In the genomic region with DNA sequence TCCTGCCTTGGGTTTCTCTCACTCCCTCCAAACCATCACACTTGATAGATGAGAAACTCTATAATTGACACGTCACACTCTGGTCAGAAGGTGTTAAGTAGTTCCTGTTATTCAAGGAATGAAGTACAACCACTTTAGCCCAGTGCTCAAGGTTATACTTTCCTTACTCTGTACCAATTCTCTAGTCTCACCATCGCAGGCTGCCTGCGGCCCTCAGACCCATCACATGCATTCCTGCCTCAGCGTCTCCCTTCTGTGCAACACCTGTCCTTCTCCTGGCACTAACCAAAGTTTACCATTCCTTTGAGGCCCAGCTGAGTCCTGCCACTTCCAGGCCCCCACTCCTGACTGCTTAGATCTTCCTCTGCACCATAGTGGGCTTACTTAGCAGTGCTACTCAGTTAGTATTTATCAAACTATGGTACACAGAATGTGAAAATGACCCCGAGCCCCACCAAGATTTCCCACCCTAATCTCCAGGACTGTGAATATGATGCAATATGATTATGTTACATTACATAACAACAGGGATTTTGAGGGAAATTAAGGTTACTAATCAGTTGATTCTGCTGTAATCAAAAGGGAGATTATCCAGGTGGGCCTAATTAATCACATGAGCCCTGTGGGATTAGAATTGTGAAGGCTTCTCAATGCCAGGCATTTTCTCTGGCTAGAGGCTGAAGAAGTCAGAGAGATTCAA, we compare ENCODE assay signal across 19 cellular contexts. TPM values are rescaled to one million over a fixed set of nuclear protein-coding genes. Genes with fewer than 3 reads are reported as not detected.
DNase-seq lines count a peak whose midpoint lies in the region; ATAC-seq, FAIRE-seq and TF ChIP-seq lines count a peak whose summit lies in the region.
"Had no signal": no experiment of that assay in that cellular context is flagged by ENCODE, and none has a peak within 500 bp of the region (broad histone marks: within the 10 kb centered on the region; RNA-seq: fewer than 3 reads in every experiment).

No MANE protein-coding gene starts in this region.

- no peak for TF ChIP-seq RAD21 in HepG2 (CRISPR knock-in tag; IDR thresholded peaks at IDR 0.05)

- no peaks in the 10 kb centered on the region for H3K27me3 ChIP-seq in HepG2 (ENCODE audit: control insufficient read depth in 1 of 2, insufficient read depth in 2 of 2, low read length in 2 of 2)
- H3K27me3 ChIP-seq in right lobe of liver, result no peaks in the 10 kb centered on the region
- H3K27me3 ChIP-seq in lower lobe of right lung (ENCODE audit: low read depth), result no peaks in the 10 kb centered on the region
- no peaks in the 10 kb centered on the region for H3K27me3 ChIP-seq in upper lobe of left lung

- H3K4me1 ChIP-seq in HepG2 (ENCODE audit: insufficient read depth, low read length), result peaks cover 39% of the 10 kb centered on the region
- peaks cover 0 to 7% (median 0%) of the 10 kb centered on the region in 4 donors for H3K4me1 ChIP-seq in right lobe of liver
- peaks cover 47% of the 10 kb centered on the region for H3K4me1 ChIP-seq in lower lobe of right lung
- peaks cover 15 to 34% (median 24%) of the 10 kb centered on the region in 4 donors for H3K4me1 ChIP-seq in upper lobe of left lung

- no peak for TF ChIP-seq CTCF in HepG2 (CRISPR knock-in tag; IDR thresholded peaks at IDR 0.05)
- TF ChIP-seq CTCF in right lobe of liver (IDR thresholded peaks at IDR 0.05), result no peak
- TF ChIP-seq CTCF in lower lobe of right lung (IDR thresholded peaks at IDR 0.05), result no peak
- no peak for TF ChIP-seq CTCF in upper lobe of left lung (IDR thresholded peaks at IDR 0.05)
- no peak for TF ChIP-seq CTCF in omental fat pad (IDR thresholded peaks at IDR 0.05)

- H3K36me3 ChIP-seq in HepG2 (replicated peaks in 1 of 2; ENCODE audit: control insufficient read depth in 1 of 2, insufficient read depth in 2 of 2, low read length in 2 of 2) (peaks cover 11 to 43% of the 10 kb centered on the region in 2 experiments), right lobe of liver (peaks cover 0 to 42% (median 9%) of the 10 kb centered on the region in 4 donors), lower lobe of right lung (peaks cover 61% of the 10 kb centered on the region), upper lobe of left lung (peaks cover 8 to 60% (median 49%) of the 10 kb centered on the region in 4 donors)

- POLR2A ChIA-PET in HepG2 (lab: Yijun Ruan, JAX), result no interaction called here

- H3K9me3 Mint-ChIP-seq in activated T-helper 17 cell treated with anti-CD3 and anti-CD28 coated beads, Interleukin-2, amount 50 U/mL, for 72 hours, result no peaks in the 10 kb centered on the region

- H3K27ac ChIP-seq in HepG2 (ENCODE audit: extremely low read length, insufficient read depth, low read length) (no peak overlapping the region), right lobe of liver (no peak overlapping the region), lower lobe of right lung (peak overlapping the region; percentile 53), upper lobe of left lung (peak overlapping the region in 3 of 4 donors; percentile 7 to 32 (median 31))
- H3K27ac ChIP-seq: PC-9 had no signal

- peaks cover 12% of the 10 kb centered on the region for H3K79me2 ChIP-seq in HepG2 (ENCODE audit: insufficient read depth, low read length)

- peaks cover 68% of the 10 kb centered on the region for H3K36me3 Mint-ChIP-seq in activated T-helper 17 cell treated with anti-CD3 and anti-CD28 coated beads, Interleukin-2, amount 50 U/mL, for 72 hours (ENCODE audit: low read depth)

- H2AFZ ChIP-seq in HepG2 (ENCODE audit: low read length), result no peak overlapping the region
- H2AFZ ChIP-seq: PC-9 had no signal

- no peak overlapping the region for H3K4me3 Mint-ChIP-seq in activated T-helper 17 cell treated with anti-CD3 and anti-CD28 coated beads, Interleukin-2, amount 50 U/mL, for 72 hours

- no peak for TF ChIP-seq EP300 in HepG2 (IDR thresholded peaks at IDR 0.05; ENCODE audit: low read depth in 2 of 2, low read length in 2 of 2)
- no peak for TF ChIP-seq EP300 in HepG2 (CRISPR knock-in tag; IDR thresholded peaks at IDR 0.05; ENCODE audit: borderline replicate concordance)
- peak in 1 of 4 donors; percentile 32 for TF ChIP-seq EP300 in upper lobe of left lung (IDR thresholded peaks at IDR 0.05)

- CTCF ChIA-PET in HepG2 (lab: Yijun Ruan, JAX; ENCODE audit: low intra/inter-chr PET ratio, low total read pairs), result no interaction called here

- no peak overlapping the region for H3K4me2 ChIP-seq in HepG2 (ENCODE audit: low read depth, low read length)
- H3K4me2 ChIP-seq: PC-9 had no signal

- no peak for DNase-seq in HepG2 (ENCODE audit: low spot score)
- no peak for DNase-seq in right lobe of liver
- DNase-seq in lower lobe of right lung, result peak; percentile 45
- peak in 1 of 2 donors; percentile 36 for DNase-seq in upper lobe of left lung
- no peak for DNase-seq in omental fat pad (ENCODE audit: low spot score)
- DNase-seq in NCI-H446 (lab: John Stamatoyannopoulos, UW), result no peak
- DNase-seq in mesenteric fat pad (ENCODE audit: low spot score), result no peak
- DNase-seq: ACHN, C1 segment of cervical spinal cord, DMS79 treated with DMSO at 0.1 percent for 48 hours, KBM-7, MV-4-11, NCI-H1417, NCI-H187 treated with DMSO at 0.1 percent for 48 hours, NCI-H2227 treated with DMSO at 0.1 percent for 48 hours, NCI-H524, PC-9 had no signal

- H4K20me1 ChIP-seq in HepG2 (ENCODE audit: insufficient read depth, low read length), result no peaks in the 10 kb centered on the region

- peak overlapping the region; percentile 57 for H3K27ac Mint-ChIP-seq in activated T-helper 17 cell treated with anti-CD3 and anti-CD28 coated beads, Interleukin-2, amount 50 U/mL, for 72 hours

- intact Hi-C loops in HepG2 (cut with micrococcal nuclease; ENCODE audit: unreplicated experiment), result no loop called here
- intact Hi-C loops in right lobe of liver (cut with DNase I), result no loop called here
- intact Hi-C loops in lower lobe of right lung (cut with DNase I), result no loop called here

- no peak for FAIRE-seq in HepG2 (lab: Jason Lieb, UNC)
- FAIRE-seq: H1 had no signal

- WGBS in HepG2 (ENCODE audit: low lambda C conversion rate), result 98% methylated on average over 5 of the region's 5 CpGs
- WGBS in right lobe of liver (ENCODE audit: insufficient coverage, low coverage, low lambda C conversion rate, missing lambda C conversion rate), result 100% methylated on average over 5 of the region's 5 CpGs
- WGBS in upper lobe of left lung, 2 donors, result 70 to 78% methylated on average over 5 of the region's 5 CpGs

- BruUV-seq in HepG2 (replicated peaks; lab: Mats Ljungman, UMichigan), result no TSS peak

- ATAC-seq in HepG2 (no peak), right lobe of liver (no peak), lower lobe of right lung (peak; percentile 27 to 35), upper lobe of left lung (ENCODE audit: low FRiP score in 2 of 2) (peak in 1 of 2 donors; percentile 62), omental fat pad (ENCODE audit: low FRiP score) (no peak)
- no peak for ATAC-seq in activated T-helper 17 cell treated with anti-CD3 and anti-CD28 coated beads, Interleukin-2, amount 50 U/mL, for 72 hours (replicated peaks)

- no peaks in the 10 kb centered on the region for H3K27me3 Mint-ChIP-seq in activated T-helper 17 cell treated with anti-CD3 and anti-CD28 coated beads, Interleukin-2, amount 50 U/mL, for 72 hours

- H3K4me1 Mint-ChIP-seq in activated T-helper 17 cell treated with anti-CD3 and anti-CD28 coated beads, Interleukin-2, amount 50 U/mL, for 72 hours, result peaks cover 31% of the 10 kb centered on the region

- no peak overlapping the region for H3K9ac ChIP-seq in HepG2 (ENCODE audit: insufficient read depth, low read depth, low read length)

- TF ChIP-seq POLR2A in HepG2 (IDR thresholded peaks at IDR 0.05; ENCODE audit: insufficient read depth in 1 of 2, low read depth in 2 of 2, low read length in 2 of 2), result no peak
- no peak for TF ChIP-seq POLR2A in right lobe of liver (IDR thresholded peaks at IDR 0.05)
- no peak for TF ChIP-seq POLR2A in upper lobe of left lung (IDR thresholded peaks at IDR 0.05)

- in situ Hi-C loops in HepG2 (cut with HindIII; ENCODE audit: extremely low pct_ligation_motif_present, low pct_unique_long_range_greater_than_20kb), result no loop called here

- H3K9me3 ChIP-seq in HepG2 (ENCODE audit: low read length), result no peaks in the 10 kb centered on the region
- no peaks in the 10 kb centered on the region for H3K9me3 ChIP-seq in right lobe of liver
- H3K9me3 ChIP-seq in lower lobe of right lung, result no peaks in the 10 kb centered on the region
- H3K9me3 ChIP-seq in upper lobe of left lung, result no peaks in the 10 kb centered on the region

- H3K4me3 ChIP-seq in HepG2 (replicated peaks in 1 of 3; ENCODE audit: insufficient read depth in 1 of 3, low read depth in 2 of 3, low read length in 3 of 3) (no peak overlapping the region), right lobe of liver (no peak overlapping the region), lower lobe of right lung (no peak overlapping the region), upper lobe of left lung (no peak overlapping the region)
- H3K4me3 ChIP-seq: PC-9 had no signal

RNA-seq across cellular contexts. Expression of gene NME6, which starts 3.9 kb away (rescaled TPM):
- total RNA-seq in HepG2 (2016; rRNA removed; fragmentation: Illumina TruSeq; extraction: Trizol) (29.3 and 39.3 TPM in 2 replicates), right lobe of liver (10 to 100 TPM in 5 of 6 experiments, 1 to 10 TPM in 1; 9.4 to 19.2 (median 13.5) TPM), lower lobe of right lung (34.7 TPM), upper lobe of left lung (10 to 100 TPM; 26.5 to 37.7 (median 31.4) TPM), omental fat pad (10 to 100 TPM; 21.0 to 37.5 (median 25.2) TPM), mesenteric fat pad (23.9 TPM)
- total RNA-seq in HepG2 (2016; cell fraction: cytosol; rRNA removed; fragmentation: Illumina TruSeq; extraction: Trizol; ENCODE audit: low read depth), result 16.7 and 19.9 TPM in 2 replicates
- 32.0 and 39.5 TPM in 2 replicates for total RNA-seq in HepG2 (2016; cell fraction: insoluble cytoplasmic fraction; rRNA removed; fragmentation: Illumina TruSeq; extraction: Trizol)
- 27.4 and 28.5 TPM in 2 replicates for total RNA-seq in HepG2 (2016; cell fraction: membrane; rRNA removed; fragmentation: Illumina TruSeq; extraction: Trizol)
- 12.5 and 20.5 TPM in 2 replicates for total RNA-seq in HepG2 (2016; cell fraction: nucleus; rRNA removed; fragmentation: Illumina TruSeq; extraction: Trizol)
- 31.0 and 35.0 TPM in 2 replicates for polyA plus RNA-seq in HepG2 (2011; rRNA removed)
- 35.2 and 38.2 TPM in 2 replicates for polyA plus RNA-seq in HepG2 (2011; cell fraction: cytosol; rRNA removed)
- 12.4 and 14.8 TPM in 2 replicates for polyA plus RNA-seq in HepG2 (2011; cell fraction: nucleus; rRNA removed)
- 13.5 and 14.8 TPM in 2 replicates for polyA plus RNA-seq in HepG2 (2012)
- 16.6 and 18.9 TPM in 2 replicates for polyA plus RNA-seq in HepG2 (2016; cell fraction: cytosol; fragmentation: Illumina TruSeq; extraction: Trizol; ENCODE audit: low read depth)
- polyA plus RNA-seq in HepG2 (2016; cell fraction: insoluble cytoplasmic fraction; fragmentation: Illumina TruSeq; extraction: Trizol; ENCODE audit: low read depth), result 36.5 and 38.3 TPM in 2 replicates
- polyA plus RNA-seq in HepG2 (2016; cell fraction: membrane; fragmentation: Illumina TruSeq; extraction: Trizol; ENCODE audit: low read depth), result 22.5 and 24.6 TPM in 2 replicates
- polyA plus RNA-seq in HepG2 (2016; cell fraction: nucleus; fragmentation: Illumina TruSeq; extraction: Trizol; ENCODE audit: insufficient read depth, low read depth), result 26.6 and 28.5 TPM in 2 replicates
- polyA minus RNA-seq in HepG2 (2011; rRNA and poly(A)+ RNA removed; ENCODE audit: low replicate concordance), result 33.9 and 58.1 TPM in 2 replicates
- polyA minus RNA-seq in HepG2 (2011; cell fraction: cytosol; rRNA and poly(A)+ RNA removed), result 8.7 and 12.7 TPM in 2 replicates
- polyA minus RNA-seq in HepG2 (2011; cell fraction: nucleus; rRNA and poly(A)+ RNA removed), result 15.2 and 16.3 TPM in 2 replicates
- 10 to 100 TPM; 26.0 to 30.9 TPM for total RNA-seq in activated T-helper 17 cell treated with anti-CD3 and anti-CD28 coated beads, Interleukin-2, amount 50 U/mL, for 72 hours

RNA-seq across cellular contexts. Expression of gene SPINK8, which starts 36.2 kb away (rescaled TPM):
- total RNA-seq in HepG2 (2016; rRNA removed; fragmentation: Illumina TruSeq; extraction: Trizol) (not detected in 2 replicates), right lobe of liver (not detected), lower lobe of right lung (not detected), upper lobe of left lung (not detected), omental fat pad (not detected), mesenteric fat pad (not detected)
- not detected in 2 replicates for total RNA-seq in HepG2 (2016; cell fraction: cytosol; rRNA removed; fragmentation: Illumina TruSeq; extraction: Trizol; ENCODE audit: low read depth)
- total RNA-seq in HepG2 (2016; cell fraction: insoluble cytoplasmic fraction; rRNA removed; fragmentation: Illumina TruSeq; extraction: Trizol), result not detected in 2 replicates
- not detected in 2 replicates for total RNA-seq in HepG2 (2016; cell fraction: membrane; rRNA removed; fragmentation: Illumina TruSeq; extraction: Trizol)
- total RNA-seq in HepG2 (2016; cell fraction: nucleus; rRNA removed; fragmentation: Illumina TruSeq; extraction: Trizol), result not detected in 2 replicates
- not detected in 2 replicates for polyA plus RNA-seq in HepG2 (2011; rRNA removed)
- not detected in 2 replicates for polyA plus RNA-seq in HepG2 (2011; cell fraction: cytosol; rRNA removed)
- polyA plus RNA-seq in HepG2 (2011; cell fraction: nucleus; rRNA removed), result not detected in 2 replicates
- not detected in 2 replicates for polyA plus RNA-seq in HepG2 (2012)
- polyA plus RNA-seq in HepG2 (2016; cell fraction: cytosol; fragmentation: Illumina TruSeq; extraction: Trizol; ENCODE audit: low read depth), result not detected in 2 replicates
- not detected in 2 replicates for polyA plus RNA-seq in HepG2 (2016; cell fraction: insoluble cytoplasmic fraction; fragmentation: Illumina TruSeq; extraction: Trizol; ENCODE audit: low read depth)
- not detected in 2 replicates for polyA plus RNA-seq in HepG2 (2016; cell fraction: membrane; fragmentation: Illumina TruSeq; extraction: Trizol; ENCODE audit: low read depth)
- polyA plus RNA-seq in HepG2 (2016; cell fraction: nucleus; fragmentation: Illumina TruSeq; extraction: Trizol; ENCODE audit: insufficient read depth, low read depth), result not detected in 2 replicates
- not detected in 2 replicates for polyA minus RNA-seq in HepG2 (2011; rRNA and poly(A)+ RNA removed; ENCODE audit: low replicate concordance)
- not detected in 2 replicates for polyA minus RNA-seq in HepG2 (2011; cell fraction: cytosol; rRNA and poly(A)+ RNA removed)
- polyA minus RNA-seq in HepG2 (2011; cell fraction: nucleus; rRNA and poly(A)+ RNA removed), result not detected in 2 replicates
- not detected for total RNA-seq in activated T-helper 17 cell treated with anti-CD3 and anti-CD28 coated beads, Interleukin-2, amount 50 U/mL, for 72 hours
- total RNA-seq: H1, PC-9 had no signal

RNA-seq across cellular contexts. Expression of gene ZNF589, which starts 56.4 kb away (rescaled TPM):
- 5.6 and 7.3 TPM in 2 replicates for total RNA-seq in HepG2 (2016; rRNA removed; fragmentation: Illumina TruSeq; extraction: Trizol)
- 0.44 and 0.81 TPM in 2 replicates for total RNA-seq in HepG2 (2016; cell fraction: cytosol; rRNA removed; fragmentation: Illumina TruSeq; extraction: Trizol; ENCODE audit: low read depth)
- total RNA-seq in HepG2 (2016; cell fraction: insoluble cytoplasmic fraction; rRNA removed; fragmentation: Illumina TruSeq; extraction: Trizol), result 5.3 and 6.9 TPM in 2 replicates
- total RNA-seq in HepG2 (2016; cell fraction: membrane; rRNA removed; fragmentation: Illumina TruSeq; extraction: Trizol), result 1.4 and 1.7 TPM in 2 replicates
- 10.3 and 12.0 TPM in 2 replicates for total RNA-seq in HepG2 (2016; cell fraction: nucleus; rRNA removed; fragmentation: Illumina TruSeq; extraction: Trizol)
- polyA plus RNA-seq in HepG2 (2011; rRNA removed), result 5.8 and 7.2 TPM in 2 replicates
- polyA plus RNA-seq in HepG2 (2011; cell fraction: cytosol; rRNA removed), result 2.5 and 3.9 TPM in 2 replicates
- 15.9 and 20.4 TPM in 2 replicates for polyA plus RNA-seq in HepG2 (2011; cell fraction: nucleus; rRNA removed)
- 5.9 and 7.4 TPM in 2 replicates for polyA plus RNA-seq in HepG2 (2012)
- polyA plus RNA-seq in HepG2 (2016; cell fraction: cytosol; fragmentation: Illumina TruSeq; extraction: Trizol; ENCODE audit: low read depth), result 0.26 and 0.29 TPM in 2 replicates
- 5.2 and 5.5 TPM in 2 replicates for polyA plus RNA-seq in HepG2 (2016; cell fraction: insoluble cytoplasmic fraction; fragmentation: Illumina TruSeq; extraction: Trizol; ENCODE audit: low read depth)
- 0.94 and 1.2 TPM in 2 replicates for polyA plus RNA-seq in HepG2 (2016; cell fraction: membrane; fragmentation: Illumina TruSeq; extraction: Trizol; ENCODE audit: low read depth)
- polyA plus RNA-seq in HepG2 (2016; cell fraction: nucleus; fragmentation: Illumina TruSeq; extraction: Trizol; ENCODE audit: insufficient read depth, low read depth), result 17.8 and 20.2 TPM in 2 replicates
- 5.6 and 10.6 TPM in 2 replicates for polyA minus RNA-seq in HepG2 (2011; rRNA and poly(A)+ RNA removed; ENCODE audit: low replicate concordance)
- polyA minus RNA-seq in HepG2 (2011; cell fraction: cytosol; rRNA and poly(A)+ RNA removed), result 1.7 TPM in 2 replicates
- 8.9 and 13.2 TPM in 2 replicates for polyA minus RNA-seq in HepG2 (2011; cell fraction: nucleus; rRNA and poly(A)+ RNA removed)
- 1 to 10 TPM; 2.2 to 3.6 (median 2.5) TPM for total RNA-seq in right lobe of liver
- total RNA-seq in activated T-helper 17 cell treated with anti-CD3 and anti-CD28 coated beads, Interleukin-2, amount 50 U/mL, for 72 hours, result 10 to 100 TPM; 36.8 to 58.4 TPM
- total RNA-seq in lower lobe of right lung, result 23.8 TPM
- 10 to 100 TPM; 10.5 to 69.1 (median 21.9) TPM for total RNA-seq in upper lobe of left lung
- 10 to 100 TPM in 1 of 4 donors, 1 to 10 TPM in 3; 5.0 to 18.6 (median 7.7) TPM for total RNA-seq in omental fat pad
- 6.4 TPM for total RNA-seq in mesenteric fat pad

Comparison
In these comparisons a context has a peak if more than half of its experiments do, and no peak if none do; other contexts are left out.
1. ATAC-seq: peak in lower lobe of right lung (2 of 2); none in HepG2 (single experiment), right lobe of liver (0 of 4), activated T-helper 17 cell treated with anti-CD3 and anti-CD28 coated beads, Interleukin-2, amount 50 U/mL, for 72 hours (single experiment) and omental fat pad (single experiment).
2. H3K27ac ChIP-seq: peak in lower lobe of right lung (single experiment) and upper lobe of left lung (3 of 4); none in HepG2 (single experiment) and right lobe of liver (0 of 3).